ENCODE assay signal across 23 cellular contexts in genomic region chr4:22091351-22091731, GRCh38.
DNase-seq lines count a peak whose midpoint lies in the region; ATAC-seq, FAIRE-seq and TF ChIP-seq lines count a peak whose summit lies in the region.
"Had no signal": no experiment of that assay in that cellular context is flagged by ENCODE, and none has a peak within 500 bp of the region (broad histone marks: within the 10 kb centered on the region; RNA-seq: fewer than 3 reads in every experiment).

No MANE protein-coding gene starts in this region.

- H3K36me3 ChIP-seq in H1 (ENCODE audit: control insufficient read depth in 2 of 4, insufficient read depth in 4 of 4, low read length in 3 of 4) (no peaks in the 10 kb centered on the region), neural cell (ENCODE audit: insufficient read depth, low read length) (no peaks in the 10 kb centered on the region), body of pancreas (replicated peaks in 1 of 2; ENCODE audit: insufficient read depth in 1 of 2, low read depth in 2 of 2) (no peaks in the 10 kb centered on the region)
- H3K36me3 ChIP-seq: upper lobe of left lung had no signal

- H3K56ac ChIP-seq in H9 (ENCODE audit: insufficient read length, low read depth, low read length) (no peak overlapping the region), H1 (replicated peaks; ENCODE audit: insufficient read length, low read depth, low read length) (no peak overlapping the region)

- no peak overlapping the region for H3K4ac ChIP-seq in H9 (ENCODE audit: low read depth, low read length)
- H3K4ac ChIP-seq in H1 (replicated peaks; ENCODE audit: insufficient read length, low read depth, low read length) = no peak overlapping the region

- no peak overlapping the region for H3K4me3 ChIP-seq in H1 (ENCODE audit: extremely low read depth in 1 of 4, insufficient read depth in 2 of 4, low read depth in 3 of 4, low read length in 4 of 4)
- no peak overlapping the region for H3K4me3 ChIP-seq in neural cell (ENCODE audit: low read length)
- H3K4me3 ChIP-seq in body of pancreas = no peak overlapping the region
- H3K4me3 ChIP-seq: upper lobe of left lung had no signal

- H3K27me3 Mint-ChIP-seq in Calu3 (ENCODE audit: unreplicated experiment) (no peaks in the 10 kb centered on the region), H9 (ENCODE audit: low read depth) (peaks cover 4% of the 10 kb centered on the region; the same call in 1 of the 2 replicates)
- no peaks in the 10 kb centered on the region for H3K27me3 Mint-ChIP-seq in activated CD4-positive, alpha-beta memory T cell treated with anti-CD3 and anti-CD28 coated beads, Interleukin-2, amount 10 ng/mL, durations not matched to agents 7 days and 5 days
- H3K27me3 Mint-ChIP-seq: activated CD4-positive, alpha-beta T cell treated with anti-CD3 and anti-CD28 coated beads, Interleukin-2, amount 10 ng/mL, durations not matched to agents 24 days and 14 days; activated naive CD4-positive, alpha-beta T cell treated with anti-CD3 and anti-CD28 coated beads, Interleukin-2, amount 50 U/mL, for 24 hours; IgD-negative memory B cell had no signal

- H3K4me1 ChIP-seq in H9 (ENCODE audit: insufficient read depth, low read length) (no peaks in the 10 kb centered on the region), H1 (replicated peaks in 1 of 4; ENCODE audit: control insufficient read depth in 3 of 4, insufficient read depth in 4 of 4, low read length in 3 of 4) (no peaks in the 10 kb centered on the region), body of pancreas (no peaks in the 10 kb centered on the region)
- H3K4me1 ChIP-seq: upper lobe of left lung had no signal

- no peak for ATAC-seq in body of pancreas
- ATAC-seq in GM18498 (IDR thresholded peaks at IDR 0.05; ENCODE audit: unreplicated experiment) = no peak
- ATAC-seq: left ventricle myocardium superior; Right ventricle myocardium inferior; stimulated activated effector memory CD8-positive, alpha-beta T cell treated with anti-CD3 and anti-CD28 coated beads, Interleukin-12 subunit alpha, Interleukin-12 subunit beta, amount 100 ng/mL, for 72 hours had no signal

- CTCF ChIA-PET in Calu3 (lab: Charles Lee) (no interaction called here), H1 (lab: Charles Lee; ENCODE audit: partially characterized antibody) (interaction anchor here (0.6 to 3.3 kb wide), 32 partner anchors 9 to 1662 kb away, joined by 3 to 37 read pairs (median 4); no protein-coding TSS in a partner anchor)
- CTCF ChIA-PET in activated CD4-positive, alpha-beta memory T cell treated with anti-CD3 and anti-CD28 coated beads, Interleukin-2, amount 10 ng/mL, durations not matched to agents 7 days and 5 days (lab: Charles Lee) = no interaction called here

- peak; percentile 44 to 55 for TF ChIP-seq RAD21 in H1 (IDR thresholded peaks at IDR 0.05 in 1 of 2, conservative IDR thresholded peaks at IDR 0.05 in 1 of 2; ENCODE audit: low read depth in 2 of 2, low read length in 2 of 2)
- no peak for TF ChIP-seq RAD21 in neural cell (conservative IDR thresholded peaks at IDR 0.05)

- H3K79me2 ChIP-seq in H9 (ENCODE audit: insufficient read depth, low read length) (no peaks in the 10 kb centered on the region), H1 (ENCODE audit: control insufficient read depth in 1 of 2, insufficient read depth in 2 of 2, low read length in 2 of 2) (no peaks in the 10 kb centered on the region), neural cell (replicated peaks; ENCODE audit: insufficient read depth, low read length) (no peaks in the 10 kb centered on the region)

- peak; percentile 76 for FAIRE-seq in H1 (lab: Jason Lieb, UNC)
- FAIRE-seq: colon had no signal

- H2BK12ac ChIP-seq in H9 (ENCODE audit: insufficient read length, low read depth, low read length) (no peak overlapping the region), H1 (ENCODE audit: low read depth, low read length) (no peak overlapping the region)

- H4K8ac ChIP-seq in H9 (replicated peaks; ENCODE audit: insufficient read length, low read depth, low read length) (no peak overlapping the region), H1 (ENCODE audit: extremely low read depth, insufficient read depth, low read length) (no peak overlapping the region)

- no peak for TF ChIP-seq POLR2A in H1 (IDR thresholded peaks at IDR 0.05; ENCODE audit: control extremely low read depth in 1 of 2, low read depth in 2 of 2, low read length in 2 of 2)
- TF ChIP-seq POLR2A in body of pancreas (IDR thresholded peaks at IDR 0.05) = no peak

- H2AFZ ChIP-seq in H9 (ENCODE audit: low read length) (no peak overlapping the region), H1 (ENCODE audit: low read length) (no peak overlapping the region), neural cell (ENCODE audit: low read depth, low read length) (no peak overlapping the region)

- TF ChIP-seq EP300 in H1 (IDR thresholded peaks at IDR 0.05; ENCODE audit: borderline replicate concordance in 1 of 2, low read depth in 2 of 2, low read length in 2 of 2) = no peak
- TF ChIP-seq EP300 in neural cell (conservative IDR thresholded peaks at IDR 0.05; ENCODE audit: poor library complexity, severe bottlenecking) = no peak

- no peaks in the 10 kb centered on the region for H3K36me3 Mint-ChIP-seq in Calu3 (ENCODE audit: insufficient read depth, unreplicated experiment)
- peaks cover 0 to 4% (median 1%) of the 10 kb centered on the region in 3 experiments; a peak in 6 of 7 replicates for H3K36me3 Mint-ChIP-seq in H9 (ENCODE audit: insufficient read depth in 1 of 3, low read depth in 3 of 3)
- no peaks in the 10 kb centered on the region for H3K36me3 Mint-ChIP-seq in activated CD4-positive, alpha-beta memory T cell treated with anti-CD3 and anti-CD28 coated beads, Interleukin-2, amount 10 ng/mL, durations not matched to agents 7 days and 5 days (ENCODE audit: low read depth)
- H3K36me3 Mint-ChIP-seq: activated naive CD4-positive, alpha-beta T cell treated with anti-CD3 and anti-CD28 coated beads, Interleukin-2, amount 50 U/mL, for 24 hours; IgD-negative memory B cell; stimulated activated effector memory CD8-positive, alpha-beta T cell treated with anti-CD3 and anti-CD28 coated beads, Interleukin-12 subunit alpha, Interleukin-12 subunit beta, amount 100 ng/mL, for 72 hours had no signal

- H3K4me2 ChIP-seq in H9 (ENCODE audit: insufficient read depth, insufficient read length, low read length) = no peak overlapping the region
- no peak overlapping the region for H3K4me2 ChIP-seq in H1 (ENCODE audit: insufficient read depth in 1 of 2, low read depth in 2 of 2, low read length in 2 of 2)
- H3K4me2 ChIP-seq in neural cell (ENCODE audit: low read length) = no peak overlapping the region

- H3K9me3 Mint-ChIP-seq in Calu3 (ENCODE audit: low read depth, unreplicated experiment) = no peaks in the 10 kb centered on the region
- H3K9me3 Mint-ChIP-seq in H9 = peaks cover 3 to 13% of the 10 kb centered on the region in 2 experiments
- peaks cover 4% of the 10 kb centered on the region for H3K9me3 Mint-ChIP-seq in activated CD4-positive, alpha-beta memory T cell treated with anti-CD3 and anti-CD28 coated beads, Interleukin-2, amount 10 ng/mL, durations not matched to agents 7 days and 5 days
- H3K9me3 Mint-ChIP-seq: activated CD4-positive, alpha-beta T cell treated with anti-CD3 and anti-CD28 coated beads, Interleukin-2, amount 10 ng/mL, durations not matched to agents 24 days and 14 days; activated naive CD4-positive, alpha-beta T cell treated with anti-CD3 and anti-CD28 coated beads, Interleukin-2, amount 50 U/mL, for 24 hours had no signal

- DNase-seq in Calu3 = peak; percentile 0
- DNase-seq in H9 = peak; percentile 36
- DNase-seq in H1 (ENCODE audit: low read depth in 1 of 2, low spot score in 2 of 2) = peak in 1 of 2 experiments; percentile 7
- no peak for DNase-seq in RKO (ENCODE audit: low spot score)
- DNase-seq in body of pancreas = no peak
- no peak for DNase-seq in activated CD4-positive, alpha-beta memory T cell treated with anti-CD3 and anti-CD28 coated beads, Interleukin-2, amount 10 ng/mL, durations not matched to agents 7 days and 5 days
- DNase-seq: activated CD4-positive, alpha-beta T cell treated with anti-CD3 and anti-CD28 coated beads, Interleukin-2, amount 10 ng/mL, durations not matched to agents 24 days and 14 days; amygdala; DND-41; hypothalamus; islet precursor cell; left ventricle myocardium superior; NCI-H1436 treated with DMSO at 0.1 percent for 48 hours; NCI-H2171; occipital lobe; upper lobe of left lung had no signal

- no peaks in the 10 kb centered on the region for H3K4me1 Mint-ChIP-seq in Calu3 (ENCODE audit: low read depth, unreplicated experiment)
- H3K4me1 Mint-ChIP-seq in H9 = peaks cover 4 to 8% of the 10 kb centered on the region in 2 experiments; a peak in 3 of 4 replicates
- no peaks in the 10 kb centered on the region for H3K4me1 Mint-ChIP-seq in activated CD4-positive, alpha-beta memory T cell treated with anti-CD3 and anti-CD28 coated beads, Interleukin-2, amount 10 ng/mL, durations not matched to agents 7 days and 5 days
- H3K4me1 Mint-ChIP-seq: activated CD4-positive, alpha-beta T cell treated with anti-CD3 and anti-CD28 coated beads, Interleukin-2, amount 10 ng/mL, durations not matched to agents 24 days and 14 days; activated naive CD4-positive, alpha-beta T cell treated with anti-CD3 and anti-CD28 coated beads, Interleukin-2, amount 50 U/mL, for 24 hours; IgD-negative memory B cell; stimulated activated effector memory CD8-positive, alpha-beta T cell treated with anti-CD3 and anti-CD28 coated beads, Interleukin-12 subunit alpha, Interleukin-12 subunit beta, amount 100 ng/mL, for 72 hours had no signal

- no peaks in the 10 kb centered on the region for H3F3A ChIP-seq in neural cell (ENCODE audit: insufficient read depth, low read length, poor library complexity, severe bottlenecking)

- H4K91ac ChIP-seq in H9 (ENCODE audit: insufficient read length, low read depth, low read length) = no peak overlapping the region
- H4K91ac ChIP-seq in H1 (replicated peaks; ENCODE audit: insufficient read length, low read length) = no peak overlapping the region

- no peak overlapping the region for H2BK120ac ChIP-seq in H9 (ENCODE audit: low read depth, low read length, poor library complexity, severe bottlenecking)
- H2BK120ac ChIP-seq in H1 (replicated peaks; ENCODE audit: low read depth, low read length) = no peak overlapping the region

- no peak overlapping the region for H2AK5ac ChIP-seq in H9 (ENCODE audit: insufficient read length, low read length)
- no peak overlapping the region for H2AK5ac ChIP-seq in H1 (ENCODE audit: low read depth, low read length)

- H3K79me1 ChIP-seq in H9 (ENCODE audit: insufficient read depth, low read depth, low read length, poor library complexity, severe bottlenecking) (no peaks in the 10 kb centered on the region), H1 (ENCODE audit: low read depth, low read length) (no peaks in the 10 kb centered on the region)

- no peak overlapping the region for H4K5ac ChIP-seq in H9 (ENCODE audit: insufficient read length, low read depth, low read length)
- no peak overlapping the region for H4K5ac ChIP-seq in H1 (ENCODE audit: insufficient read length, low read depth, low read length)

- H3K18ac ChIP-seq in H9 (ENCODE audit: insufficient read length, low read depth, low read length) (no peak overlapping the region), H1 (ENCODE audit: extremely low read depth, low read length) (no peak overlapping the region)

- H2BK20ac ChIP-seq in H9 (ENCODE audit: low read depth, low read length, poor library complexity, severe bottlenecking) (no peak overlapping the region), H1 (ENCODE audit: low read length) (no peak overlapping the region)

- H3K14ac ChIP-seq in H9 (ENCODE audit: insufficient read depth, low read length) = no peak overlapping the region
- no peak overlapping the region for H3K14ac ChIP-seq in H1 (ENCODE audit: insufficient read length)

- no peaks in the 10 kb centered on the region for H4K20me1 ChIP-seq in H9 (ENCODE audit: control insufficient read depth, insufficient read depth, insufficient read length)
- H4K20me1 ChIP-seq in H1 (replicated peaks in 1 of 2; ENCODE audit: control insufficient read depth in 1 of 2, insufficient read depth in 2 of 2, low read length in 2 of 2) = no peaks in the 10 kb centered on the region
- H4K20me1 ChIP-seq in neural cell (ENCODE audit: insufficient read depth) = no peaks in the 10 kb centered on the region

- H3K9ac ChIP-seq in H9 (ENCODE audit: extremely low read depth, insufficient read length, low read length) (no peak overlapping the region), H1 (replicated peaks in 1 of 4; ENCODE audit: extremely low read depth in 1 of 4, low read depth in 3 of 4, low read length in 3 of 4) (no peak overlapping the region), neural cell (ENCODE audit: low read length) (peak overlapping the region; percentile 2)

- H3K23me2 ChIP-seq in H9 (ENCODE audit: insufficient read length, low read depth, low read length, poor library complexity, severe bottlenecking) = no peaks in the 10 kb centered on the region
- H3K23me2 ChIP-seq in H1 (ENCODE audit: low read depth, low read length) = no peaks in the 10 kb centered on the region

- H3K27me3 ChIP-seq in H9 (ENCODE audit: insufficient read depth, low read length) = no peaks in the 10 kb centered on the region
- H3K27me3 ChIP-seq in H1 (replicated peaks in 1 of 4; ENCODE audit: control insufficient read depth in 3 of 4, extremely low read depth in 1 of 4, insufficient read depth in 3 of 4, low read length in 3 of 4) = no peaks in the 10 kb centered on the region
- no peaks in the 10 kb centered on the region for H3K27me3 ChIP-seq in neural cell (ENCODE audit: insufficient read depth, low read depth, low read length)
- H3K27me3 ChIP-seq in body of pancreas = no peaks in the 10 kb centered on the region
- H3K27me3 ChIP-seq: upper lobe of left lung had no signal

- no peak overlapping the region for H3K27ac ChIP-seq in H9 (ENCODE audit: insufficient read length, low read depth, low read length)
- H3K27ac ChIP-seq in H1 (ENCODE audit: low read depth, low read length) = no peak overlapping the region
- H3K27ac ChIP-seq in neural cell (ENCODE audit: low read length) = peak overlapping the region; percentile 58
- H3K27ac ChIP-seq in body of pancreas = no peak overlapping the region
- H3K27ac ChIP-seq: upper lobe of left lung had no signal

- no peaks in the 10 kb centered on the region for H3K9me2 ChIP-seq in neural cell (ENCODE audit: insufficient read depth, low read length)

- H2BK5ac ChIP-seq in H9 (ENCODE audit: insufficient read length, low read length) = no peak overlapping the region
- H2BK5ac ChIP-seq in H1 (ENCODE audit: low read depth, low read length) = no peak overlapping the region

- H3K23ac ChIP-seq in H9 (ENCODE audit: insufficient read length, low read depth, low read length) = no peak overlapping the region
- H3K23ac ChIP-seq in H1 (ENCODE audit: insufficient read length) = no peak overlapping the region

- POLR2A ChIA-PET in H1 (lab: Charles Lee; ENCODE audit: partially characterized antibody) = no interaction called here
- POLR2A ChIA-PET in activated CD4-positive, alpha-beta memory T cell treated with anti-CD3 and anti-CD28 coated beads, Interleukin-2, amount 10 ng/mL, durations not matched to agents 7 days and 5 days (lab: Charles Lee) = no interaction called here

- H3K27ac Mint-ChIP-seq in Calu3 (ENCODE audit: unreplicated experiment) (no peak overlapping the region), H9 (no peak overlapping the region)
- no peak overlapping the region for H3K27ac Mint-ChIP-seq in activated CD4-positive, alpha-beta memory T cell treated with anti-CD3 and anti-CD28 coated beads, Interleukin-2, amount 10 ng/mL, durations not matched to agents 7 days and 5 days
- H3K27ac Mint-ChIP-seq: activated CD4-positive, alpha-beta T cell treated with anti-CD3 and anti-CD28 coated beads, Interleukin-2, amount 10 ng/mL, durations not matched to agents 24 days and 14 days; activated naive CD4-positive, alpha-beta T cell treated with anti-CD3 and anti-CD28 coated beads, Interleukin-2, amount 50 U/mL, for 24 hours; IgD-negative memory B cell; stimulated activated effector memory CD8-positive, alpha-beta T cell treated with anti-CD3 and anti-CD28 coated beads, Interleukin-12 subunit alpha, Interleukin-12 subunit beta, amount 100 ng/mL, for 72 hours had no signal

- intact Hi-C loops in Calu3 (cut with micrococcal nuclease; ENCODE audit: unreplicated experiment) (loop anchor here (10.0 kb wide), 1 partner anchor 297 kb away; no protein-coding TSS in a partner anchor), body of pancreas (cut with DNase I) (no loop called here)

- H2BK15ac ChIP-seq in H9 (ENCODE audit: low read depth, low read length) (no peak overlapping the region), H1 (ENCODE audit: low read length) (no peak overlapping the region)

- TF ChIP-seq CTCF in Calu3 (IDR thresholded peaks at IDR 0.05; ENCODE audit: unreplicated experiment) (no peak), H9 (conservative IDR thresholded peaks at IDR 0.05) (peak; percentile 63), H1 (IDR thresholded peaks at IDR 0.05; ENCODE audit: control extremely low read depth in 1 of 3, insufficient read depth in 1 of 3, low read depth in 1 of 3, low read length in 3 of 3) (peak; percentile 17 to 50 (median 30); a peak in 3 of 4 replicates), neural cell (IDR thresholded peaks at IDR 0.05; ENCODE audit: poor library complexity, severe bottlenecking) (peak; percentile 45), body of pancreas (IDR thresholded peaks at IDR 0.05) (no peak)

- no TSS peak for BruUV-seq in Calu3 (replicated peaks; lab: Mats Ljungman, UMichigan)

- H3T11ph ChIP-seq in H9 (ENCODE audit: low read length) = no peak overlapping the region

- H3K9me3 ChIP-seq in H9 (ENCODE audit: control insufficient read depth, low read depth, low read length) (peaks cover 3% of the 10 kb centered on the region), H1 (ENCODE audit: insufficient read depth in 2 of 2, low read depth in 1 of 2, low read length in 1 of 2) (peaks cover 3 to 8% of the 10 kb centered on the region in 2 experiments; a peak in 2 of 4 replicates), neural cell (ENCODE audit: low read length) (no peaks in the 10 kb centered on the region), body of pancreas (no peaks in the 10 kb centered on the region)

- no peak overlapping the region for H3K4me3 Mint-ChIP-seq in Calu3 (ENCODE audit: low read depth, unreplicated experiment)
- H3K4me3 Mint-ChIP-seq in H9 = no peak overlapping the region
- H3K4me3 Mint-ChIP-seq in activated CD4-positive, alpha-beta memory T cell treated with anti-CD3 and anti-CD28 coated beads, Interleukin-2, amount 10 ng/mL, durations not matched to agents 7 days and 5 days = no peak overlapping the region
- H3K4me3 Mint-ChIP-seq: activated CD4-positive, alpha-beta T cell treated with anti-CD3 and anti-CD28 coated beads, Interleukin-2, amount 10 ng/mL, durations not matched to agents 24 days and 14 days; activated naive CD4-positive, alpha-beta T cell treated with anti-CD3 and anti-CD28 coated beads, Interleukin-2, amount 50 U/mL, for 24 hours; IgD-negative memory B cell; stimulated activated effector memory CD8-positive, alpha-beta T cell treated with anti-CD3 and anti-CD28 coated beads, Interleukin-12 subunit alpha, Interleukin-12 subunit beta, amount 100 ng/mL, for 72 hours had no signal

Comparison
In these comparisons a context has a peak if more than half of its experiments do, and no peak if none do; other contexts are left out.
1. DNase-seq: peak in Calu3 (single experiment) and H9 (single experiment); none in RKO (single experiment), body of pancreas (0 of 4) and activated CD4-positive, alpha-beta memory T cell treated with anti-CD3 and anti-CD28 coated beads, Interleukin-2, amount 10 ng/mL, durations not matched to agents 7 days and 5 days (single experiment).
2. CTCF ChIP-seq: peak in H9 (single experiment), H1 (3 of 3) and neural cell (single experiment); none in Calu3 (single experiment) and body of pancreas (0 of 7).